ENCODE assay signal across 23 cellular contexts in genomic region chr18:60895181-60895580, GRCh38.
DNase-seq lines count a peak whose midpoint lies in the region; ATAC-seq and TF ChIP-seq lines count a peak whose summit lies in the region.
"Had no signal": no experiment of that assay in that cellular context is flagged by ENCODE, and none has a peak within 500 bp of the region (broad histone marks: within the 10 kb centered on the region; RNA-seq: fewer than 3 reads in every experiment).

No MANE protein-coding gene starts in this region.

- H2BK12ac ChIP-seq in H9 (ENCODE audit: insufficient read length, low read depth, low read length) = no peak overlapping the region

- H3K36me3 Mint-ChIP-seq in H9 (ENCODE audit: insufficient read depth in 1 of 3, low read depth in 3 of 3) = no peaks in the 10 kb centered on the region
- H3K36me3 Mint-ChIP-seq: activated naive CD8-positive, alpha-beta T cell had no signal

- H3K27me3 Mint-ChIP-seq in H9 (ENCODE audit: low read depth) = no peaks in the 10 kb centered on the region
- H3K27me3 Mint-ChIP-seq: activated naive CD8-positive, alpha-beta T cell had no signal

- H3K4me3 Mint-ChIP-seq in H9 = no peak overlapping the region
- H3K4me3 Mint-ChIP-seq: activated naive CD8-positive, alpha-beta T cell; T-helper 2 cell treated with Interferon-gamma antibody and Interleukin-4, amounts not matched to agents 5 μg/mL and 100 μg/mL, for 36 hours had no signal

- H3K56ac ChIP-seq in mesendoderm (ENCODE audit: low read length) (no peak overlapping the region), H9 (ENCODE audit: insufficient read length, low read depth, low read length) (no peak overlapping the region)

- no peak overlapping the region for H2BK20ac ChIP-seq in H9 (ENCODE audit: low read depth, low read length, poor library complexity, severe bottlenecking)

- H3T11ph ChIP-seq in H9 (ENCODE audit: low read length) = no peak overlapping the region

- peak; percentile 19 for DNase-seq in HPDE6-E6E7 (ENCODE audit: extremely low spot score)
- no peak for DNase-seq in RWPE2 (ENCODE audit: low spot score)
- DNase-seq in erythroblast (lab: John Stamatoyannopoulos, UW) = no peak
- DNase-seq in mesendoderm = no peak
- DNase-seq in H9 = no peak
- DNase-seq: activated CD4-positive, alpha-beta T cell treated with anti-CD3 and anti-CD28 coated beads, Interleukin-2, amount 50 U/mL, for 1 hour; activated CD8-positive, alpha-beta memory T cell treated with anti-CD3 and anti-CD28 coated beads, Interleukin-2, amount 50 U/mL, for 4 hours; body of pancreas; gastrocnemius medialis; GM23248; hippocampal formation; NCI-H345; NK-92 treated with Interleukin-12 subunit alpha and Interleukin-12 subunit beta, amount 100 ng/mL, for 24 hours; stimulated activated naive CD4-positive, alpha-beta T cell had no signal

- H3K9ac ChIP-seq in mesendoderm (ENCODE audit: low read length) (no peak overlapping the region), H9 (ENCODE audit: extremely low read depth, insufficient read length, low read length) (no peak overlapping the region)
- H3K9ac ChIP-seq: GM23248 had no signal

- H3K4me1 Mint-ChIP-seq in H9 = no peaks in the 10 kb centered on the region

- TF ChIP-seq CTCF in C4-2B (conservative IDR thresholded peaks at IDR 0.05) (no peak), RWPE2 (IDR thresholded peaks at IDR 0.05; ENCODE audit: poor library complexity, severe bottlenecking) (no peak), H9 (conservative IDR thresholded peaks at IDR 0.05) (no peak)

- no peaks in the 10 kb centered on the region for H3K36me3 ChIP-seq in RWPE2 (ENCODE audit: low read depth)
- no peaks in the 10 kb centered on the region for H3K36me3 ChIP-seq in esophagus (ENCODE audit: control insufficient read depth in 2 of 2, insufficient read depth in 2 of 2, low read length in 1 of 2)
- no peaks in the 10 kb centered on the region for H3K36me3 ChIP-seq in mesendoderm (ENCODE audit: control insufficient read depth, insufficient read depth, low read length)
- H3K36me3 ChIP-seq: gastrocnemius medialis had no signal

- H3K9me3 Mint-ChIP-seq in H9 = no peaks in the 10 kb centered on the region

- H3K4ac ChIP-seq in mesendoderm (ENCODE audit: low read depth, low read length) (no peak overlapping the region), H9 (ENCODE audit: low read depth, low read length) (no peak overlapping the region)

- H3K23ac ChIP-seq in mesendoderm (ENCODE audit: low read length) (no peak overlapping the region), H9 (ENCODE audit: insufficient read length, low read depth, low read length) (no peak overlapping the region)

- no peak overlapping the region for H4K91ac ChIP-seq in H9 (ENCODE audit: insufficient read length, low read depth, low read length)

- H2BK15ac ChIP-seq in mesendoderm (replicated peaks; ENCODE audit: low read depth) (no peak overlapping the region), H9 (ENCODE audit: low read depth, low read length) (no peak overlapping the region)

- H3K79me2 ChIP-seq in mesendoderm (ENCODE audit: control insufficient read depth, insufficient read depth, low read length) (no peaks in the 10 kb centered on the region), H9 (ENCODE audit: insufficient read depth, low read length) (no peaks in the 10 kb centered on the region)

- H4K5ac ChIP-seq in mesendoderm (ENCODE audit: low read length) (no peak overlapping the region), H9 (ENCODE audit: insufficient read length, low read depth, low read length) (no peak overlapping the region)

- H3K14ac ChIP-seq in H9 (ENCODE audit: insufficient read depth, low read length) = no peak overlapping the region

- H3K4me1 ChIP-seq in RWPE2 (ENCODE audit: insufficient read depth, poor library complexity, severe bottlenecking) (peaks cover 47% of the 10 kb centered on the region), esophagus (ENCODE audit: control insufficient read depth in 2 of 2, insufficient read depth in 2 of 2, low read length in 1 of 2) (peaks cover 0 to 4% of the 10 kb centered on the region in 2 donors), mesendoderm (ENCODE audit: control insufficient read depth, low read depth, low read length) (no peaks in the 10 kb centered on the region), H9 (ENCODE audit: insufficient read depth, low read length) (no peaks in the 10 kb centered on the region)
- H3K4me1 ChIP-seq: body of pancreas, gastrocnemius medialis had no signal

- H3K79me1 ChIP-seq in mesendoderm (ENCODE audit: low read length) (no peaks in the 10 kb centered on the region), H9 (ENCODE audit: insufficient read depth, low read depth, low read length, poor library complexity, severe bottlenecking) (no peaks in the 10 kb centered on the region)

- no peaks in the 10 kb centered on the region for H3K23me2 ChIP-seq in H9 (ENCODE audit: insufficient read length, low read depth, low read length, poor library complexity, severe bottlenecking)

- H3K9me3 ChIP-seq in RWPE2 (ENCODE audit: severe bottlenecking) (no peaks in the 10 kb centered on the region), esophagus (ENCODE audit: control insufficient read depth in 2 of 2, insufficient read depth in 1 of 2, low read depth in 1 of 2, low read length in 1 of 2) (no peaks in the 10 kb centered on the region), H9 (ENCODE audit: control insufficient read depth, low read depth, low read length) (no peaks in the 10 kb centered on the region)
- H3K9me3 ChIP-seq: body of pancreas, gastrocnemius medialis had no signal

- no peak overlapping the region for H3K27ac Mint-ChIP-seq in H9
- H3K27ac Mint-ChIP-seq: activated naive CD8-positive, alpha-beta T cell; activated T-helper 2 cell treated with anti-CD3 and anti-CD28 coated beads, Interferon-gamma antibody, Interleukin-2, Interleukin-4, amounts not matched to agents 10 μg/mL and 5 μg/mL and 100 μg/mL, durations not matched to agents 14 hours and 24 hours and 36 hours; T-helper 2 cell treated with Interferon-gamma antibody and Interleukin-4, amounts not matched to agents 5 μg/mL and 100 μg/mL, for 36 hours had no signal

- 56 to 67% methylated on average over 3 of the region's 3 CpGs for WGBS in esophagus, 2 donors
- no CpG with 5 or more reads among the region's 3 CpGs for WGBS in mesendoderm (ENCODE audit: extremely low coverage, insufficient coverage, low lambda C conversion rate)
- WGBS in H9 (ENCODE audit: extremely low coverage, insufficient read length, low lambda C conversion rate) = no CpG with 5 or more reads among the region's 3 CpGs

- H2BK5ac ChIP-seq in mesendoderm (ENCODE audit: low read length) (no peak overlapping the region), H9 (ENCODE audit: insufficient read length, low read length) (no peak overlapping the region)

- no peaks in the 10 kb centered on the region for H4K20me1 ChIP-seq in H9 (ENCODE audit: control insufficient read depth, insufficient read depth, insufficient read length)

- H2BK120ac ChIP-seq in mesendoderm (ENCODE audit: low read depth, low read length) (no peak overlapping the region), H9 (ENCODE audit: low read depth, low read length, poor library complexity, severe bottlenecking) (no peak overlapping the region)

- peak; percentile 59 for ATAC-seq in RWPE2 (ENCODE audit: low read depth)
- ATAC-seq in HG03025 (IDR thresholded peaks at IDR 0.05; ENCODE audit: low FRiP score, unreplicated experiment) = no peak
- ATAC-seq: body of pancreas, gastrocnemius medialis had no signal

- H3K4me2 ChIP-seq in mesendoderm (ENCODE audit: low read length) = no peak overlapping the region
- H3K4me2 ChIP-seq in H9 (ENCODE audit: insufficient read depth, insufficient read length, low read length) = no peak overlapping the region

- H3K27ac ChIP-seq in C4-2B = peak overlapping the region; percentile 65
- H3K27ac ChIP-seq in RWPE2 (ENCODE audit: poor library complexity, severe bottlenecking) = peak overlapping the region; percentile 96
- peak overlapping the region; percentile 65 to 68 for H3K27ac ChIP-seq in esophagus (ENCODE audit: low read depth in 2 of 2, low read length in 1 of 2)
- H3K27ac ChIP-seq in mesendoderm (ENCODE audit: low read depth, low read length) = no peak overlapping the region
- H3K27ac ChIP-seq in H9 (ENCODE audit: insufficient read length, low read depth, low read length) = no peak overlapping the region
- H3K27ac ChIP-seq: body of pancreas, coronary artery, gastrocnemius medialis, GM23248, HL-60 had no signal

- H3K27me3 ChIP-seq in RWPE2 (ENCODE audit: insufficient read depth, poor library complexity, severe bottlenecking) = no peaks in the 10 kb centered on the region
- H3K27me3 ChIP-seq in esophagus (ENCODE audit: control insufficient read depth in 1 of 2, insufficient read depth in 2 of 2, low read length in 2 of 2) = no peaks in the 10 kb centered on the region
- no peaks in the 10 kb centered on the region for H3K27me3 ChIP-seq in mesendoderm (ENCODE audit: insufficient read depth, low read length, poor library complexity)
- H3K27me3 ChIP-seq in H9 (ENCODE audit: insufficient read depth, low read length) = no peaks in the 10 kb centered on the region
- H3K27me3 ChIP-seq: body of pancreas, gastrocnemius medialis had no signal

- no peak overlapping the region for H2AFZ ChIP-seq in H9 (ENCODE audit: low read length)
- H2AFZ ChIP-seq: GM23248 had no signal

- no peak for TF ChIP-seq POLR2A in erythroblast (IDR thresholded peaks at IDR 0.05; ENCODE audit: low read length)

- no peak overlapping the region for H2AK5ac ChIP-seq in mesendoderm (ENCODE audit: low read length)
- no peak overlapping the region for H2AK5ac ChIP-seq in H9 (ENCODE audit: insufficient read length, low read length)

- H4K8ac ChIP-seq in mesendoderm (ENCODE audit: low read depth, low read length) (no peak overlapping the region), H9 (replicated peaks; ENCODE audit: insufficient read length, low read depth, low read length) (no peak overlapping the region)

- H3K18ac ChIP-seq in mesendoderm (ENCODE audit: low read length) (no peak overlapping the region), H9 (ENCODE audit: insufficient read length, low read depth, low read length) (no peak overlapping the region)

- H3K4me3 ChIP-seq in RWPE2 (ENCODE audit: severe bottlenecking) (no peak overlapping the region), esophagus (ENCODE audit: low read depth in 1 of 2, low read length in 2 of 2) (no peak overlapping the region), mesendoderm (ENCODE audit: low read length) (no peak overlapping the region)
- H3K4me3 ChIP-seq: body of pancreas, coronary artery, gastrocnemius medialis, GM23248, skin epidermis had no signal

Comparison
In these comparisons a context has a peak if more than half of its experiments do, and no peak if none do; other contexts are left out.
1. H3K27ac ChIP-seq: peak in C4-2B (single experiment), RWPE2 (single experiment) and esophagus (2 of 2); none in mesendoderm (single experiment) and H9 (single experiment).